In genomic region chr12:123813349-123813748, GRCh38 we compare ENCODE assay signal across 25 cellular contexts. TPM values are rescaled to one million over a fixed set of nuclear protein-coding genes. Genes with fewer than 3 reads are reported as not detected.
DNase-seq lines count a peak whose midpoint lies in the region; ATAC-seq and TF ChIP-seq lines count a peak whose summit lies in the region.
"Had no signal": no experiment of that assay in that cellular context is flagged by ENCODE, and none has a peak within 500 bp of the region (broad histone marks: within the 10 kb centered on the region; RNA-seq: fewer than 3 reads in every experiment).

No MANE protein-coding gene starts in this region.

- no peak for ATAC-seq in HG02870 (IDR thresholded peaks at IDR 0.05; ENCODE audit: unreplicated experiment)
- ATAC-seq: CD8-positive, alpha-beta T cell; lower lobe of right lung; Panc1; stimulated activated memory B cell treated with anti-CD40 and anti-IgM and Interleukin-4, amounts not matched to agents 10 μg/mL and 1 μg/mL and 100 μg/mL, for 72 hours had no signal

- H3K36me3 ChIP-seq in MG63, result no peaks in the 10 kb centered on the region
- H3K36me3 ChIP-seq: lower lobe of right lung, tibial nerve had no signal

- peak; percentile 18 for DNase-seq in DMS 273 (lab: John Stamatoyannopoulos, UW; ENCODE audit: unreplicated experiment)
- no peak for DNase-seq in DMS 273 treated with DMSO at 0.1 percent for 48 hours (lab: John Stamatoyannopoulos, UW)
- peak; percentile 68 for DNase-seq in MG63
- peak; percentile 77 for DNase-seq in fibroblast of gingiva (ENCODE audit: low read depth)
- DNase-seq in stromal cell of bone marrow (ENCODE audit: low read depth), result peak; percentile 31
- DNase-seq in activated naive CD8-positive, alpha-beta T cell treated with anti-CD3 and anti-CD28 coated beads for 36 hours, result no peak
- no peak for DNase-seq in GM13976 (ENCODE audit: low spot score)
- DNase-seq: activated CD4-positive, alpha-beta T cell treated with anti-CD3 and anti-CD28 coated beads for 4 hours; activated CD8-positive, alpha-beta memory T cell treated with anti-CD3 and anti-CD28 coated beads, Interleukin-2, amount 50 U/mL, for 4 hours; activated gamma-delta T cell; aorta; CD8-positive, alpha-beta T cell; lower lobe of right lung; naive B cell; NCI-H1092 treated with DMSO at 0.1 percent for 48 hours; NCI-H2107; NCI-H774; posterior cingulate gyrus; SK-N-SH; stimulated activated CD4-positive, alpha-beta T cell treated with anti-CD3 and anti-CD28 coated beads, Interleukin-12 subunit alpha, Interleukin-12 subunit beta, amount 100 ng/mL, for 4 hours had no signal

- no peaks in the 10 kb centered on the region for H3K27me3 ChIP-seq in MG63
- H3K27me3 ChIP-seq: tibial nerve had no signal

- peaks cover 6% of the 10 kb centered on the region for H3K27me3 Mint-ChIP-seq in activated naive CD8-positive, alpha-beta T cell treated with anti-CD3 and anti-CD28 coated beads for 36 hours

- no peak overlapping the region for H3K4me3 Mint-ChIP-seq in activated naive CD8-positive, alpha-beta T cell treated with anti-CD3 and anti-CD28 coated beads for 36 hours
- H3K4me3 Mint-ChIP-seq: CD8-positive, alpha-beta T cell; IgD-negative memory B cell; naive B cell; stimulated activated memory B cell treated with anti-CD40 and anti-IgM and Interleukin-4, amounts not matched to agents 10 μg/mL and 1 μg/mL and 100 μg/mL, for 72 hours had no signal

- H3K9me3 ChIP-seq in MG63, result peaks cover 10% of the 10 kb centered on the region

- no peaks in the 10 kb centered on the region for H3K4me1 Mint-ChIP-seq in activated naive CD8-positive, alpha-beta T cell treated with anti-CD3 and anti-CD28 coated beads for 36 hours
- H3K4me1 Mint-ChIP-seq: naive B cell had no signal

- peaks cover 3% of the 10 kb centered on the region for H3K36me3 Mint-ChIP-seq in activated naive CD8-positive, alpha-beta T cell treated with anti-CD3 and anti-CD28 coated beads for 36 hours

- H3K4me3 ChIP-seq in MG63, result no peak overlapping the region
- H3K4me3 ChIP-seq: lower lobe of right lung, tibial nerve had no signal

- H3K27ac Mint-ChIP-seq in activated naive CD8-positive, alpha-beta T cell treated with anti-CD3 and anti-CD28 coated beads for 36 hours, result no peak overlapping the region
- H3K27ac Mint-ChIP-seq: CD8-positive, alpha-beta T cell; IgD-negative memory B cell; naive B cell; stimulated activated memory B cell treated with anti-CD40 and anti-IgM and Interleukin-4, amounts not matched to agents 10 μg/mL and 1 μg/mL and 100 μg/mL, for 72 hours had no signal

- H3K9me3 Mint-ChIP-seq in activated naive CD8-positive, alpha-beta T cell treated with anti-CD3 and anti-CD28 coated beads for 36 hours, result peaks cover 9% of the 10 kb centered on the region

- no peak for TF ChIP-seq CTCF in GM13976 (IDR thresholded peaks at IDR 0.05; ENCODE audit: borderline replicate concordance, control extremely low read depth, extremely low read depth, insufficient read depth, missing control alignments)

- in situ Hi-C loops in GM13976 (cut with MboI; ENCODE audit: low sequenced_read_pairs, unreplicated experiment), result no loop called here

RNA-seq across cellular contexts. Expression of gene DNAH10, which starts 51.2 kb away (rescaled TPM):
- 0.25 and 0.40 TPM in 2 replicates for total RNA-seq in MG63 (2014; rRNA removed; shearing (Covaris generic); ENCODE audit: low replicate concordance)
- under 1 TPM; 0.06 to 0.22 TPM for total RNA-seq in activated naive CD8-positive, alpha-beta T cell treated with anti-CD3 and anti-CD28 coated beads for 36 hours

Comparison
In these comparisons a context has a peak if more than half of its experiments do, and no peak if none do; other contexts are left out.
1. DNase-seq: peak in DMS 273 (single experiment), MG63 (single experiment), fibroblast of gingiva (single experiment) and stromal cell of bone marrow (single experiment); none in DMS 273 treated with DMSO at 0.1 percent for 48 hours (single experiment), activated naive CD8-positive, alpha-beta T cell treated with anti-CD3 and anti-CD28 coated beads for 36 hours (single experiment) and GM13976 (single experiment).